9 cellular contexts compared by ENCODE assay signal in the genomic region with DNA sequence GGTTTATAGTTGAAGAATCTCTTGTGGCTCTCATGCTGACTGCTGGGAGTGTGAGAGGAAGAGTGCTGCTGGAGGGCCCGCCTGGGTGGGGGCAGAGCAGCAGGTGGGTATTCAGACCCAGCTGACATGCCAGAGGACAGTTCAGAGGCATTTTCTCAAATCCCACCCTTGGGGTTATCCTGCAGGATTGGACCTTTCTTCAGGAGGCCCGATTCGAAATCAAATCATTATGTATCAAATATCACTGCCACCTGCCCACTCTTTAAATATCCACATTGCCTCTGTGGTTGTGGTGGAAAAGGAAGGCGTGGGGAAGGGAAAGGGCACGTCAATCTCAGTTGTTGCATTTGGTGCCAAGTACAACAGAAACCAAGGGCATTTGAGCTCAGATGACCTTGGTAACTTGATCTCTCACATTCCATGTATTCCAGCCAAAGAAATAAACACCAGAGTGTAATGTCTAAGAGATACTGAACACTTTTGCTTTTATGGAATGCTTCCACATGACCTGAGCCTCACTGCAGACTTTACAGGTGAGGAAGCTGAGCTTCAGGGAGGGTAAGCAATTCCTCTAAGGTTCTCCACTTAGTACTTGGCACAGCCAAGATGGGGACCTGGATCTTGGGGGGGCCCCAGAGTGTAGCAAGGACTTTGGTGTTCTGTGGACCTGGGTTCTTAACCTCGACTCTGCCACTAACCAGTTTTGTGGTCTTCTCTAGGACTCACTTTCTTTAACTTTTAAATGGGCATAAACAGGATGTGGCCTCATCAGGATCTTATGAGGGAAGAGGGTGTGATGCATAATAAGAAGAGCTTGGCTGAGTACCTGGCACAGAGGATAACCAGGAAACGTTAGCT.
DNase-seq lines count a peak whose midpoint lies in the region; ATAC-seq and TF ChIP-seq lines count a peak whose summit lies in the region.
"Had no signal": no experiment of that assay in that cellular context is flagged by ENCODE, and none has a peak within 500 bp of the region (broad histone marks: within the 10 kb centered on the region; RNA-seq: fewer than 3 reads in every experiment).

No MANE protein-coding gene starts in this region.

- ATAC-seq in HG03159 (IDR thresholded peaks at IDR 0.05; ENCODE audit: unreplicated experiment) (no peak), GM21786 (IDR thresholded peaks at IDR 0.05; ENCODE audit: unreplicated experiment) (no peak)

- H3K9ac ChIP-seq in colonic mucosa (ENCODE audit: low read depth in 2 of 2, low read length in 2 of 2): no peak overlapping the region

- intact Hi-C loops in colonic mucosa (cut with DNase I): no loop called here

- no peak overlapping the region for H3K4me3 ChIP-seq in colonic mucosa

- peaks cover 3% of the 10 kb centered on the region for H3K4me1 ChIP-seq in colonic mucosa

- H3K27me3 ChIP-seq in colonic mucosa: no peaks in the 10 kb centered on the region

- peak; percentile 57 for DNase-seq in A172 (ENCODE audit: low spot score)
- peak; percentile 80 for DNase-seq in LHCN-M2 (ENCODE audit: low read depth)
- DNase-seq in colonic mucosa: no peak
- peak; percentile 50 for DNase-seq in mucosa of gallbladder (ENCODE audit: low spot score)
- DNase-seq in NCI-H2227 (lab: John Stamatoyannopoulos, UW; ENCODE audit: unreplicated experiment): no peak
- DNase-seq in MV-4-11 (lab: John Stamatoyannopoulos, UW): no peak
- DNase-seq: NCI-H1436 had no signal

- H3K27ac ChIP-seq in colonic mucosa: peak overlapping the region; percentile 5

- TF ChIP-seq CTCF in colonic mucosa (IDR thresholded peaks at IDR 0.05): no peak

- no peaks in the 10 kb centered on the region for H3K36me3 ChIP-seq in colonic mucosa

- no peaks in the 10 kb centered on the region for H3K9me3 ChIP-seq in colonic mucosa

Comparison
In these comparisons a context has a peak if more than half of its experiments do, and no peak if none do; other contexts are left out.
1. DNase-seq: peak in A172 (single experiment), LHCN-M2 (single experiment) and mucosa of gallbladder (single experiment); none in colonic mucosa (single experiment), NCI-H2227 (single experiment) and MV-4-11 (single experiment).